Comparison of ENCODE assay signal across 9 cellular contexts in the genomic region with DNA sequence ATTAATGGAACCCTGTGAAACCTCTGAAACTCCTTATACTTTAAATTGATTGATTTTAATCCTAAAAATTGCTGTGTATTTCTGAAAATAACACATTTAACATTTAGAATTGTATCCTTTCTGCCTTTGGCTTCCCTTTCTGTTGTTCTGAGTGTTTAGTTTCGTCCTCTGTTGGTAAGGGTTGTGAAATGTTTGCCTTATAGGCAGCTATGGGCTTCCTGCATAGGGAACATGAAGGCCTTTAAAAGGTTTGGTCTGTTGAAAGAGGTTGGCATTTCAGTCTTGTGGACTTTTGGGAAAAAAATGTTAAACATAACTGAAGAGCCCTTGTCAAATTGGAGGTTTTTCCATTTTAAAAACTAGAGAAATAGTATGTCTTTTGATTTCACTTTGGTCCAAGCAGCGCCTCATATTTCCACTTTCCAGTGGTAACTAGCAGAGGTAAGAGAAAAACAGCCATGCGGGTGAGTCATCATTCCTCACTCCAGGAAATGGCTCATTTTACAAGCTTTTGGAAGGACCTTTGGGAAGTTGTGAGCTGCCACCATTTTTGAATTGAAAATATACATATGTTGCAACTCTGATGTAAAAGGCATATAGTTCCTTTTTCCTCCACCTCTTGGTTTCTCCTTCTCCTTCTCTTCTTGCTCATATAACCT. TPM values are rescaled to one million over a fixed set of nuclear protein-coding genes. Genes with fewer than 3 reads are reported as not detected.
DNase-seq lines count a peak whose midpoint lies in the region; ATAC-seq and TF ChIP-seq lines count a peak whose summit lies in the region.
"Had no signal": no experiment of that assay in that cellular context is flagged by ENCODE, and none has a peak within 500 bp of the region (broad histone marks: within the 10 kb centered on the region; RNA-seq: fewer than 3 reads in every experiment).

No MANE protein-coding gene starts in this region.

- peaks cover 31 to 45% of the 10 kb centered on the region in 2 experiments for H3K4me1 Mint-ChIP-seq in H9
- H3K4me1 Mint-ChIP-seq: activated CD4-positive, alpha-beta T cell treated with anti-CD3 and anti-CD28 coated beads, Interleukin-2, amount 10 ng/mL, durations not matched to agents 7 days and 5 days; stimulated activated effector memory CD8-positive, alpha-beta T cell treated with anti-CD3 and anti-CD28 coated beads, Interleukin-12 subunit alpha, Interleukin-12 subunit beta, amount 100 ng/mL, for 72 hours had no signal

- H3K18ac ChIP-seq in H9 (ENCODE audit: insufficient read length, low read depth, low read length): no peak overlapping the region

- peaks cover 0 to 4% (median 0%) of the 10 kb centered on the region in 3 experiments; a peak in 2 of 7 replicates for H3K36me3 Mint-ChIP-seq in H9 (ENCODE audit: insufficient read depth in 1 of 3, low read depth in 3 of 3)
- H3K36me3 Mint-ChIP-seq: stimulated activated effector memory CD8-positive, alpha-beta T cell treated with anti-CD3 and anti-CD28 coated beads, Interleukin-12 subunit alpha, Interleukin-12 subunit beta, amount 100 ng/mL, for 72 hours had no signal

- H3K27ac ChIP-seq in H9 (ENCODE audit: insufficient read length, low read depth, low read length) (no peak overlapping the region), RWPE1 (no peak overlapping the region)

- DNase-seq in H9 (no peak), RWPE1 (ENCODE audit: low spot score) (peak; percentile 68), fibroblast of mammary gland (ENCODE audit: low read depth) (peak; percentile 93), retinal pigment epithelial cell (ENCODE audit: low read depth) (peak; percentile 28), iPS-NIHi7 (ENCODE audit: extremely low spot score) (no peak), cardiac septum (ENCODE audit: low spot score) (no peak)
- DNase-seq: activated CD4-positive, alpha-beta T cell treated with anti-CD3 and anti-CD28 coated beads, Interleukin-2, amount 10 ng/mL, durations not matched to agents 7 days and 5 days had no signal

- intact Hi-C loops in cardiac septum (cut with DNase I): no loop called here

- no peak overlapping the region for H3K9ac ChIP-seq in H9 (ENCODE audit: extremely low read depth, insufficient read length, low read length)

- no peak overlapping the region for H2BK120ac ChIP-seq in H9 (ENCODE audit: low read depth, low read length, poor library complexity, severe bottlenecking)

- H2BK15ac ChIP-seq in H9 (ENCODE audit: low read depth, low read length): no peak overlapping the region

- CTCF ChIA-PET in RWPE1 (lab: Yijun Ruan, JAX): interaction anchor here (1.1 kb wide), 1 partner anchor 26 kb away, joined by 3 read pairs; no protein-coding TSS in a partner anchor

- H2BK12ac ChIP-seq in H9 (ENCODE audit: insufficient read length, low read depth, low read length): no peak overlapping the region

- H4K91ac ChIP-seq in H9 (ENCODE audit: insufficient read length, low read depth, low read length): no peak overlapping the region

- H3K27me3 Mint-ChIP-seq in H9 (ENCODE audit: low read depth): no peaks in the 10 kb centered on the region
- H3K27me3 Mint-ChIP-seq: activated CD4-positive, alpha-beta T cell treated with anti-CD3 and anti-CD28 coated beads, Interleukin-2, amount 10 ng/mL, durations not matched to agents 7 days and 5 days had no signal

- H2BK20ac ChIP-seq in H9 (ENCODE audit: low read depth, low read length, poor library complexity, severe bottlenecking): no peak overlapping the region

- H4K8ac ChIP-seq in H9 (replicated peaks; ENCODE audit: insufficient read length, low read depth, low read length): no peak overlapping the region

- no peak overlapping the region for H3K4ac ChIP-seq in H9 (ENCODE audit: low read depth, low read length)

- no peak overlapping the region for H4K5ac ChIP-seq in H9 (ENCODE audit: insufficient read length, low read depth, low read length)

- no peak overlapping the region for H3T11ph ChIP-seq in H9 (ENCODE audit: low read length)

- ATAC-seq in GM21390 (IDR thresholded peaks at IDR 0.05; ENCODE audit: unreplicated experiment): no peak
- ATAC-seq: stimulated activated effector memory CD8-positive, alpha-beta T cell treated with anti-CD3 and anti-CD28 coated beads, Interleukin-12 subunit alpha, Interleukin-12 subunit beta, amount 100 ng/mL, for 72 hours had no signal

- H2AK5ac ChIP-seq in H9 (ENCODE audit: insufficient read length, low read length): no peak overlapping the region

- no peaks in the 10 kb centered on the region for H3K79me1 ChIP-seq in H9 (ENCODE audit: insufficient read depth, low read depth, low read length, poor library complexity, severe bottlenecking)

- no CpG with 5 or more reads among the region's 3 CpGs for WGBS in H9 (ENCODE audit: extremely low coverage, insufficient read length, low lambda C conversion rate)

- H3K9me3 ChIP-seq in H9 (ENCODE audit: control insufficient read depth, low read depth, low read length): no peaks in the 10 kb centered on the region

- H3K4me2 ChIP-seq in H9 (ENCODE audit: insufficient read depth, insufficient read length, low read length): no peak overlapping the region

- peak overlapping the region; percentile 30 to 83 (median 73); a peak in 4 of 7 replicates for H3K27ac Mint-ChIP-seq in H9
- H3K27ac Mint-ChIP-seq: activated CD4-positive, alpha-beta T cell treated with anti-CD3 and anti-CD28 coated beads, Interleukin-2, amount 10 ng/mL, durations not matched to agents 7 days and 5 days; stimulated activated effector memory CD8-positive, alpha-beta T cell treated with anti-CD3 and anti-CD28 coated beads, Interleukin-12 subunit alpha, Interleukin-12 subunit beta, amount 100 ng/mL, for 72 hours had no signal

- no peaks in the 10 kb centered on the region for H3K9me3 Mint-ChIP-seq in H9
- H3K9me3 Mint-ChIP-seq: activated CD4-positive, alpha-beta T cell treated with anti-CD3 and anti-CD28 coated beads, Interleukin-2, amount 10 ng/mL, durations not matched to agents 7 days and 5 days had no signal

- no peaks in the 10 kb centered on the region for H3K27me3 ChIP-seq in H9 (ENCODE audit: insufficient read depth, low read length)

- H3K4me3 ChIP-seq in fibroblast of mammary gland (ENCODE audit: control insufficient read depth, low read depth, low read length) (no peak overlapping the region), retinal pigment epithelial cell (ENCODE audit: low read length) (no peak overlapping the region)

- H3K14ac ChIP-seq in H9 (ENCODE audit: insufficient read depth, low read length): no peak overlapping the region

- H3K4me3 Mint-ChIP-seq in H9: no peak overlapping the region
- H3K4me3 Mint-ChIP-seq: activated CD4-positive, alpha-beta T cell treated with anti-CD3 and anti-CD28 coated beads, Interleukin-2, amount 10 ng/mL, durations not matched to agents 7 days and 5 days; stimulated activated effector memory CD8-positive, alpha-beta T cell treated with anti-CD3 and anti-CD28 coated beads, Interleukin-12 subunit alpha, Interleukin-12 subunit beta, amount 100 ng/mL, for 72 hours had no signal

- H2BK5ac ChIP-seq in H9 (ENCODE audit: insufficient read length, low read length): no peak overlapping the region

- H3K23me2 ChIP-seq in H9 (ENCODE audit: insufficient read length, low read depth, low read length, poor library complexity, severe bottlenecking): no peaks in the 10 kb centered on the region

- POLR2A ChIA-PET in RWPE1 (lab: Yijun Ruan, JAX; ENCODE audit: low non-redundant PET): no interaction called here

- no peak overlapping the region for H3K56ac ChIP-seq in H9 (ENCODE audit: insufficient read length, low read depth, low read length)

- H2AFZ ChIP-seq in H9 (ENCODE audit: low read length): no peak overlapping the region

- H3K79me2 ChIP-seq in H9 (ENCODE audit: insufficient read depth, low read length): peaks cover 3% of the 10 kb centered on the region; the same call in 1 of the 2 replicates

- H3K23ac ChIP-seq in H9 (ENCODE audit: insufficient read length, low read depth, low read length): no peak overlapping the region

- H4K20me1 ChIP-seq in H9 (ENCODE audit: control insufficient read depth, insufficient read depth, insufficient read length): no peaks in the 10 kb centered on the region

- TF ChIP-seq CTCF in H9 (conservative IDR thresholded peaks at IDR 0.05) (no peak), RWPE1 (conservative IDR thresholded peaks at IDR 0.05; ENCODE audit: low read depth) (no peak), fibroblast of mammary gland (conservative IDR thresholded peaks at IDR 0.05; ENCODE audit: control insufficient read depth, insufficient read depth, low read depth, low read length) (no peak), retinal pigment epithelial cell (conservative IDR thresholded peaks at IDR 0.05; ENCODE audit: low read depth, low read length) (no peak)

- peaks cover 13% of the 10 kb centered on the region; the same call in 1 of the 2 replicates for H3K4me1 ChIP-seq in H9 (ENCODE audit: insufficient read depth, low read length)

RNA-seq across cellular contexts. Expression of gene GPC6, which starts 22.8 kb away (rescaled TPM):
- total RNA-seq in H9 (2021) (15.6 and 16.1 TPM in 2 replicates), cardiac septum (1.4 TPM)
- total RNA-seq: activated CD4-positive, alpha-beta T cell treated with anti-CD3 and anti-CD28 coated beads, Interleukin-2, amount 10 ng/mL, durations not matched to agents 7 days and 5 days had no signal

Comparison
In these comparisons a context has a peak if more than half of its experiments do, and no peak if none do; other contexts are left out.
1. DNase-seq: peak in RWPE1 (single experiment), fibroblast of mammary gland (single experiment) and retinal pigment epithelial cell (single experiment); none in H9 (single experiment), iPS-NIHi7 (single experiment) and cardiac septum (single experiment).